Comparison of ENCODE assay signal across 16 cellular contexts in genomic region chr19:45553464-45553863, GRCh38. TPM values are rescaled to one million over a fixed set of nuclear protein-coding genes. Genes with fewer than 3 reads are reported as not detected.
DNase-seq lines count a peak whose midpoint lies in the region; ATAC-seq, FAIRE-seq and TF ChIP-seq lines count a peak whose summit lies in the region.
"Had no signal": no experiment of that assay in that cellular context is flagged by ENCODE, and none has a peak within 500 bp of the region (broad histone marks: within the 10 kb centered on the region; RNA-seq: fewer than 3 reads in every experiment).

No MANE protein-coding gene starts in this region.

- no peaks in the 10 kb centered on the region for H3K9me3 ChIP-seq in prostate gland
- H3K9me3 ChIP-seq: neutrophil had no signal

- no peak overlapping the region for H3K27ac Mint-ChIP-seq in stimulated activated naive B cell treated with anti-CD40 and anti-IgM and Interleukin-4, amounts not matched to agents 10 μg/mL and 1 μg/mL and 100 μg/mL, for 72 hours
- H3K27ac Mint-ChIP-seq: activated CD8-positive, alpha-beta memory T cell treated with anti-CD3 and anti-CD28 coated beads, Interleukin-2, amount 10 ng/mL, durations not matched to agents 7 days and 5 days; memory B cell; stimulated activated naive CD8-positive, alpha-beta T cell treated with anti-CD3 and anti-CD28 coated beads, Interleukin-15, Interleukin-2, amounts not matched to agents 100 ng/mL and 50 ng/mL, for 24 hours had no signal

- no peaks in the 10 kb centered on the region for H3K9me3 Mint-ChIP-seq in stimulated activated naive B cell treated with anti-CD40 and anti-IgM and Interleukin-4, amounts not matched to agents 10 μg/mL and 1 μg/mL and 100 μg/mL, for 72 hours
- H3K9me3 Mint-ChIP-seq: memory B cell; stimulated activated naive CD8-positive, alpha-beta T cell treated with anti-CD3 and anti-CD28 coated beads, Interleukin-15, Interleukin-2, amounts not matched to agents 100 ng/mL and 50 ng/mL, for 24 hours had no signal

- no peak overlapping the region for H3K27ac ChIP-seq in prostate gland
- H3K27ac ChIP-seq: neutrophil had no signal

- H3K36me3 ChIP-seq in bronchial epithelial cell (ENCODE audit: control insufficient read depth, insufficient read depth, low read length) (peaks cover 2% of the 10 kb centered on the region), prostate gland (no peaks in the 10 kb centered on the region)
- H3K36me3 ChIP-seq: neutrophil had no signal

- TF ChIP-seq POLR2A in prostate gland (IDR thresholded peaks at IDR 0.05) = no peak

- FAIRE-seq in bronchial epithelial cell (lab: Jason Lieb, UNC) = no peak
- FAIRE-seq: astrocyte had no signal

- POLR2A ChIA-PET in HEK293T (lab: Yijun Ruan, JAX) = interaction anchor here (1.0 kb wide), 1 partner anchor 11 kb away, joined by 3 read pairs; no protein-coding TSS in a partner anchor

- CTCF ChIA-PET in HEK293T (lab: Yijun Ruan, JAX) = interaction anchor here (1.0 kb wide), 1 partner anchor 89 kb away, joined by 3 read pairs; no protein-coding TSS in a partner anchor

- peak; percentile 1 for DNase-seq in HEK293T (ENCODE audit: extremely low spot score)
- DNase-seq in bronchial epithelial cell (ENCODE audit: low read depth) = peak; percentile 31
- DNase-seq in iPS-NIHi7 (ENCODE audit: extremely low spot score) = peak; percentile 84
- DNase-seq in prostate gland (ENCODE audit: low spot score) = peak; percentile 34
- DNase-seq in stimulated activated naive CD8-positive, alpha-beta T cell treated with anti-CD3 and anti-CD28 coated beads, Interleukin-15, Interleukin-2, amounts not matched to agents 100 U/mL and 50 U/mL, for 24 hours = no peak
- DNase-seq in stimulated activated naive B cell treated with anti-CD40 and anti-IgM and Interleukin-4, amounts not matched to agents 10 μg/mL and 1 μg/mL and 100 μg/mL, for 72 hours = no peak
- no peak for DNase-seq in foreskin fibroblast
- DNase-seq: activated CD8-positive, alpha-beta memory T cell treated with anti-CD3 and anti-CD28 coated beads, Interleukin-2, amount 10 ng/mL, durations not matched to agents 7 days and 5 days; dermis blood vessel endothelial cell; SIG-M5 had no signal

- no peak for ATAC-seq in stimulated activated naive CD8-positive, alpha-beta T cell treated with anti-CD3 and anti-CD28 coated beads, Interleukin-15, Interleukin-2, amounts not matched to agents 100 U/mL and 50 U/mL, for 24 hours
- ATAC-seq in stimulated activated naive B cell treated with anti-CD40 and anti-IgM and Interleukin-4, amounts not matched to agents 10 μg/mL and 1 μg/mL and 100 μg/mL, for 72 hours (replicated peaks) = no peak
- ATAC-seq in GM18909 (IDR thresholded peaks at IDR 0.05; ENCODE audit: poor library complexity, unreplicated experiment) = no peak
- ATAC-seq: activated CD8-positive, alpha-beta memory T cell treated with anti-CD3 and anti-CD28 coated beads, Interleukin-2, amount 10 ng/mL, durations not matched to agents 7 days and 5 days had no signal

- H3K4me1 Mint-ChIP-seq in stimulated activated naive B cell treated with anti-CD40 and anti-IgM and Interleukin-4, amounts not matched to agents 10 μg/mL and 1 μg/mL and 100 μg/mL, for 72 hours = peaks cover 10 to 20% of the 10 kb centered on the region in 2 donors

- peaks cover 17 to 22% of the 10 kb centered on the region in 2 donors for H3K36me3 Mint-ChIP-seq in stimulated activated naive B cell treated with anti-CD40 and anti-IgM and Interleukin-4, amounts not matched to agents 10 μg/mL and 1 μg/mL and 100 μg/mL, for 72 hours

- intact Hi-C loops in prostate gland (cut with DNase I) = no loop called here

- 47% methylated on average over 34 of the region's 34 CpGs for WGBS in prostate gland

- H3K27me3 ChIP-seq in bronchial epithelial cell (ENCODE audit: control insufficient read depth, insufficient read depth, low read length) (no peaks in the 10 kb centered on the region), prostate gland (replicated peaks; ENCODE audit: insufficient read depth) (no peaks in the 10 kb centered on the region)
- H3K27me3 ChIP-seq: neutrophil had no signal

- H3K4me3 Mint-ChIP-seq in stimulated activated naive B cell treated with anti-CD40 and anti-IgM and Interleukin-4, amounts not matched to agents 10 μg/mL and 1 μg/mL and 100 μg/mL, for 72 hours = no peak overlapping the region
- H3K4me3 Mint-ChIP-seq: activated CD8-positive, alpha-beta memory T cell treated with anti-CD3 and anti-CD28 coated beads, Interleukin-2, amount 10 ng/mL, durations not matched to agents 7 days and 5 days; memory B cell; stimulated activated naive CD8-positive, alpha-beta T cell treated with anti-CD3 and anti-CD28 coated beads, Interleukin-15, Interleukin-2, amounts not matched to agents 100 ng/mL and 50 ng/mL, for 24 hours had no signal

- H3K4me3 ChIP-seq in bronchial epithelial cell (ENCODE audit: low read depth, low read length) = no peak overlapping the region
- H3K4me3 ChIP-seq in prostate gland = no peak overlapping the region
- H3K4me3 ChIP-seq in foreskin fibroblast (ENCODE audit: low read depth in 1 of 2, low read length in 2 of 2) = no peak overlapping the region

- no peaks in the 10 kb centered on the region for H3K4me1 ChIP-seq in prostate gland (replicated peaks)

- H3K27me3 Mint-ChIP-seq in stimulated activated naive B cell treated with anti-CD40 and anti-IgM and Interleukin-4, amounts not matched to agents 10 μg/mL and 1 μg/mL and 100 μg/mL, for 72 hours = no peaks in the 10 kb centered on the region
- H3K27me3 Mint-ChIP-seq: activated CD8-positive, alpha-beta memory T cell treated with anti-CD3 and anti-CD28 coated beads, Interleukin-2, amount 10 ng/mL, durations not matched to agents 7 days and 5 days; memory B cell; stimulated activated naive CD8-positive, alpha-beta T cell treated with anti-CD3 and anti-CD28 coated beads, Interleukin-15, Interleukin-2, amounts not matched to agents 100 ng/mL and 50 ng/mL, for 24 hours had no signal

- peak; percentile 58 for TF ChIP-seq CTCF in bronchial epithelial cell (IDR thresholded peaks at IDR 0.05; ENCODE audit: insufficient read depth, low read length, severe bottlenecking)
- TF ChIP-seq CTCF in prostate gland (IDR thresholded peaks at IDR 0.05) = peak in 2 of 4 experiments; percentile 43
- TF ChIP-seq CTCF in foreskin fibroblast (IDR thresholded peaks at IDR 0.05; ENCODE audit: low read depth, low read length) = no peak

TF ChIP-seq in HEK293T, 16 proteins besides CTCF, POLR2A, EP300 and RAD21:
- TF ChIP-seq LEF1 (IDR thresholded peaks at IDR 0.05; ENCODE audit: borderline replicate concordance) (no peak), ELF4 (IDR thresholded peaks at IDR 0.05) (no peak), CTBP1 (IDR thresholded peaks at IDR 0.05; ENCODE audit: borderline replicate concordance) (no peak), SP1 (IDR thresholded peaks at IDR 0.05) (no peak), SUZ12 (IDR thresholded peaks at IDR 0.05) (no peak), TARDBP (IDR thresholded peaks at IDR 0.05) (no peak), FOXA1 (IDR thresholded peaks at IDR 0.05) (no peak), HDGF (IDR thresholded peaks at IDR 0.05; ENCODE audit: borderline replicate concordance) (no peak)

RNA-seq across cellular contexts. Expression of gene OPA3, which starts 31.1 kb away (rescaled TPM):
- total RNA-seq in bronchial epithelial cell (5.3 and 7.0 TPM in 2 replicates), prostate gland (10 to 100 TPM in 1 of 2 donors, 1 to 10 TPM in 1; 7.2 to 14.5 TPM)

RNA-seq across cellular contexts. Expression of gene VASP, which starts 46.2 kb away (rescaled TPM):
- total RNA-seq in bronchial epithelial cell (59.0 and 86.0 TPM in 2 replicates), prostate gland (100 to 1,000 TPM in 1 of 2 donors, 10 to 100 TPM in 1; 82.7 to 119 TPM)

RNA-seq across cellular contexts. Expression of gene GPR4, which starts 48.5 kb away (rescaled TPM):
- total RNA-seq in bronchial epithelial cell (not detected in 2 replicates), prostate gland (1 to 10 TPM in 1 of 2 donors, under 1 TPM in 1; 0.55 to 2.4 TPM)
- total RNA-seq: activated CD8-positive, alpha-beta memory T cell treated with anti-CD3 and anti-CD28 coated beads, Interleukin-2, amount 10 ng/mL, durations not matched to agents 7 days and 5 days; T-helper 2 cell treated with Interferon-gamma antibody and Interleukin-4, amounts not matched to agents 100 ng/mL and 5 ng/mL, for 36 hours had no signal

RNA-seq across cellular contexts. Expression of gene PPM1N, which starts 55.2 kb away (rescaled TPM):
- total RNA-seq in bronchial epithelial cell (1.4 and 1.6 TPM in 2 replicates), prostate gland (1 to 10 TPM in 1 of 2 donors, under 1 TPM in 1; 0.36 to 1.8 TPM)

RNA-seq across cellular contexts. Expression of gene RTN2, which starts 56.6 kb away (rescaled TPM):
- total RNA-seq in bronchial epithelial cell (2.1 and 2.9 TPM in 2 replicates), prostate gland (10 to 100 TPM in 1 of 2 donors, 1 to 10 TPM in 1; 7.2 to 19.7 TPM)

Comparison
In these comparisons a context has a peak if more than half of its experiments do, and no peak if none do; other contexts are left out.
1. DNase-seq: peak in HEK293T (single experiment), bronchial epithelial cell (single experiment), iPS-NIHi7 (single experiment) and prostate gland (single experiment); none in stimulated activated naive CD8-positive, alpha-beta T cell treated with anti-CD3 and anti-CD28 coated beads, Interleukin-15, Interleukin-2, amounts not matched to agents 100 U/mL and 50 U/mL, for 24 hours (single experiment), stimulated activated naive B cell treated with anti-CD40 and anti-IgM and Interleukin-4, amounts not matched to agents 10 μg/mL and 1 μg/mL and 100 μg/mL, for 72 hours (single experiment) and foreskin fibroblast (0 of 2).